In genomic region chr12:56704522-56704921, GRCh38 we compare ENCODE assay signal across 2 cellular contexts. TPM values are rescaled to one million over a fixed set of nuclear protein-coding genes. Genes with fewer than 3 reads are reported as not detected.
"Had no signal": no experiment of that assay in that cellular context is flagged by ENCODE, and none has a peak within 500 bp of the region (broad histone marks: within the 10 kb centered on the region; RNA-seq: fewer than 3 reads in every experiment).

No MANE protein-coding gene starts in this region.

RNA-seq across cellular contexts. Expression of gene HSD17B6, which starts 58.6 kb away (rescaled TPM):
- total RNA-seq: left ventricle myocardium inferior, skeletal muscle tissue had no signal
